1 cellular context compared by ENCODE assay signal in the genomic region with DNA sequence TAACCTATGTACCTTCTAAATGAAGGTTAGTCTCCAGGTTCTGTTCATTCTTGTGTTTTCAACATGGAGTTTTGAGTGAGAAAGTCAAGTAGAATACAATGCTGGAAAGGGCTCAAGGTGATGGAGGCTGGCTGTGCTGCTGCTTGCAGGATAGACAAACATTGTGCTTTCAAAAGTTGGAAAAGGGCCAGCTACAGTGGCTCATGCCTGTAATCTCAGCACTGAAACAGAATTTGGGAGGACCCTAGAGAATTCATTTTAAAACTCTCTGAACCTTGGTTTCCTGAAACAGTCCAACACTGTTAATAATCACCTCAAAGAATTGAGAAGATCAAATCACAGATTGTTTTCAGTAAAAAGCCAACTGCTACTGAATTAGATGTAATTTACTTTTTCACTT.
TF ChIP-seq lines count a peak whose summit lies in the region.

No MANE protein-coding gene starts in this region.

TF ChIP-seq in HepG2, 621 proteins besides CTCF, POLR2A, EP300 and RAD21:
- TF ChIP-seq ZSCAN21 (CRISPR knock-in tag; IDR thresholded peaks at IDR 0.05; ENCODE audit: borderline replicate concordance), result no peak
- TF ChIP-seq ZNF326 (CRISPR knock-in tag; IDR thresholded peaks at IDR 0.05; ENCODE audit: borderline replicate concordance), result no peak
- no peak for TF ChIP-seq ZNF720 (CRISPR knock-in tag; IDR thresholded peaks at IDR 0.05)
- TF ChIP-seq NFIB (CRISPR knock-in tag; IDR thresholded peaks at IDR 0.05; ENCODE audit: borderline replicate concordance), result no peak
- no peak for TF ChIP-seq RERE (CRISPR knock-in tag; IDR thresholded peaks at IDR 0.05; ENCODE audit: low read depth)
- no peak for TF ChIP-seq SIN3A (IDR thresholded peaks at IDR 0.05; ENCODE audit: borderline replicate concordance, low read depth, low read length)
- TF ChIP-seq, protein P1, sequence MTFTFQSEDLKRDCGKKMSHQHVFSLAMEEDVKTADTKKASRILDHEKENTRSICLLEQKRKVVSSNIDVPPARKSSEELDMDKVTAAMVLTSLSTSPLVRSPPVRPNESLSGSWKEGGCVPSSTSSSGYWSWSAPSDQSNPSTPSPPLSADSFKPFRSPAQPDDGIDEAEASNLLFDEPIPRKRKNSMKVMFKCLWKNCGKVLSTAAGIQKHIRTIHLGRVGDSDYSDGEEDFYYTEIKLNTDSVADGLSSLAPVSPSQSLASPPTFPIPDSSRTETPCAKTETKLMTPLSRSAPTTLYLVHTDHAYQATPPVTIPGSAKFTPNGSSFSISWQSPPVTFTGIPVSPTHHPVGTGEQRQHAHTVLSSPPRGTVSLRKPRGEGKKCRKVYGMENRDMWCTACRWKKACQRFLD (CRISPR knock-in tag; IDR thresholded peaks at IDR 0.05; ENCODE audit: borderline replicate concordance), result no peak
- TF ChIP-seq SALL2 (CRISPR knock-in tag; IDR thresholded peaks at IDR 0.05), result no peak
- no peak for TF ChIP-seq ZNF101 (CRISPR knock-in tag; IDR thresholded peaks at IDR 0.05; ENCODE audit: borderline replicate concordance, low read depth)
- TF ChIP-seq ZNF354B (CRISPR knock-in tag; IDR thresholded peaks at IDR 0.05), result no peak
- no peak for TF ChIP-seq ZFP82 (CRISPR knock-in tag; IDR thresholded peaks at IDR 0.05; ENCODE audit: borderline replicate concordance)
- no peak for TF ChIP-seq ZNF296 (CRISPR knock-in tag; conservative IDR thresholded peaks at IDR 0.05)
- TF ChIP-seq ZNF615 (CRISPR knock-in tag; IDR thresholded peaks at IDR 0.05; ENCODE audit: borderline replicate concordance), result no peak
